8 cellular contexts compared by ENCODE assay signal in the genomic region with DNA sequence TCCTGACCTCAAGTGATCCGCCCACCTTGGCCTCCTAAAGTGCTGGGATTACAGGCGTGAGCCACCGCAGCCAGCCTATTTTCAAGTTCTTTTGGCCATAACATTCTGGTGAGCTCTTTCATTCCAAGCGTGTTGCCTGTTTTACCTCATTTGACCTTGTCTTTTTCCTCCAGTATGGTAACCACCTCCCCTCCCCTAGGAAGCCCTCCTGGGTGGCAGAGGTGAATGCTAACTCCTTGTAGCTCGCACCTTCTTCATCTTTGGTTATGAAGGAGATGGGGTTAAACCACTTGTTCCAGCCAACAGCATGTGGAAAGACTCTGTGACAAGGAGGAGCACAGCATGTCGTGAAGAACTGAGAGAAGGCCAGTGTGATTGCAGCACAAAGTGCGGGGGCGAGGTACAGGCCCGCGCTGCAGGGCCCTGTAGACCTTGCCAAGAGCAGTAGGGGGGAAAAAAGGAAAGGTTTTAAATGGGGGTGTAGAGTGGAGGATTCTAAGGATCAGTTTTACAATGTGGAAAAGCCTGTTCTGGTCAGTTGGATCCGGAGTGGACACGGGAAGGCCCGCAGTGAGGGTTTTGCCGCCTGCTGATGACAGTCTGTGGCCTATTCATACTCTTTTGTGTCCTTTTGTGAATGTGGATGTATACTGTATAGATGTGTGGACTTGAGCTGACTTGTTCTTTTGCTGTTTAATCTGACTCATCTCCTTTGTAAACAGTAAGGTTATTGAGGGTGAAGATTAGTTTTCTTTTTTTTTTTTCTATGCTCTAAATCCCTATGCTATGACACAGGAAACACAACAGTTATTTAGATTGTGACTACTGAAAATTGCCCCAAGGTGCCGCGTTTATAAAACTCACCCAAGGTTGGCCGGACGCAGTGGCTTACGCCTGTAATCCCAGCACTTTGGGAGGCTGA. TPM values are rescaled to one million over a fixed set of nuclear protein-coding genes. Genes with fewer than 3 reads are reported as not detected.
DNase-seq lines count a peak whose midpoint lies in the region; ATAC-seq and TF ChIP-seq lines count a peak whose summit lies in the region.

No MANE protein-coding gene starts in this region.

- no peaks in the 10 kb centered on the region for H3K36me3 Mint-ChIP-seq in natural killer cell

- peak overlapping the region; percentile 83 for H3K9ac ChIP-seq in adipocyte (ENCODE audit: low read length)

- CTCF ChIA-PET in HEK293T (lab: Yijun Ruan, JAX), result interaction anchor here (0.6 to 0.7 kb wide), 2 partner anchors 123 to 148 kb away, joined by 3 to 5 read pairs; no protein-coding TSS in a partner anchor

- H3K4me1 ChIP-seq in adipocyte (ENCODE audit: control insufficient read depth, insufficient read depth, low read length) (peaks cover 46% of the 10 kb centered on the region), suprapubic skin (peaks cover 31% of the 10 kb centered on the region)

- H3K9me3 ChIP-seq in adipocyte (ENCODE audit: control insufficient read depth, low read length), result no peaks in the 10 kb centered on the region
- no peaks in the 10 kb centered on the region for H3K9me3 ChIP-seq in suprapubic skin

- no peaks in the 10 kb centered on the region for H3K9me3 Mint-ChIP-seq in natural killer cell

- H3K27ac ChIP-seq in suprapubic skin, result peak overlapping the region; percentile 76

- no peaks in the 10 kb centered on the region for H3K4me1 Mint-ChIP-seq in natural killer cell

- no peak for TF ChIP-seq POLR2A in suprapubic skin (IDR thresholded peaks at IDR 0.05)

- H3K4me3 Mint-ChIP-seq in natural killer cell, result no peak overlapping the region

- 38% methylated on average over 19 of the region's 19 CpGs for WGBS in suprapubic skin

- ATAC-seq in natural killer cell, result no peak
- no peak for ATAC-seq in HG02588 (IDR thresholded peaks at IDR 0.05; ENCODE audit: unreplicated experiment)

- H3K27ac Mint-ChIP-seq in natural killer cell, result no peak overlapping the region

- H3K36me3 ChIP-seq in adipocyte (ENCODE audit: control insufficient read depth, insufficient read depth, low read length, severe bottlenecking), result no peaks in the 10 kb centered on the region
- peaks cover 10% of the 10 kb centered on the region for H3K36me3 ChIP-seq in suprapubic skin

- H3K27me3 ChIP-seq in adipocyte (replicated peaks; ENCODE audit: control insufficient read depth, insufficient read depth, low read length), result no peaks in the 10 kb centered on the region
- no peaks in the 10 kb centered on the region for H3K27me3 ChIP-seq in suprapubic skin

- POLR2A ChIA-PET in HEK293T (lab: Yijun Ruan, JAX), result interaction anchor here (1.1 to 1.9 kb wide), 3 partner anchors 9 to 33 kb away, joined by 4 to 8 read pairs (median 5); a partner anchor contains a TSS

- no peaks in the 10 kb centered on the region for H3K27me3 Mint-ChIP-seq in natural killer cell (ENCODE audit: low read depth in 2 of 2)

- TF ChIP-seq CTCF in suprapubic skin (IDR thresholded peaks at IDR 0.05) (no peak), natural killer cell (IDR thresholded peaks at IDR 0.05) (no peak)

- no peak for TF ChIP-seq EP300 in suprapubic skin (IDR thresholded peaks at IDR 0.05)

- no peak for DNase-seq in HEK293T (ENCODE audit: extremely low spot score)
- DNase-seq in adipocyte (ENCODE audit: low read depth), result peak; percentile 64
- peak; percentile 43 for DNase-seq in hepatic stellate cell (ENCODE audit: low spot score)
- no peak for DNase-seq in suprapubic skin (ENCODE audit: low spot score in 2 of 2)
- no peak for DNase-seq in iPS-NIHi7 (ENCODE audit: extremely low spot score)
- no peak for DNase-seq in natural killer cell
- DNase-seq in occipital lobe (lab: John Stamatoyannopoulos, UW), result no peak

- intact Hi-C loops in natural killer cell (cut with micrococcal nuclease), result no loop called here

- H3K4me3 ChIP-seq in adipocyte (ENCODE audit: low read length) (peak overlapping the region; percentile 45), suprapubic skin (no peak overlapping the region)

TF ChIP-seq in HEK293T, 16 proteins besides CTCF, POLR2A, EP300 and RAD21:
- TF ChIP-seq LEF1 (IDR thresholded peaks at IDR 0.05; ENCODE audit: borderline replicate concordance) (no peak), ZNF384 (IDR thresholded peaks at IDR 0.05) (0 out of 2 replicates have a peak, but pooled peaks have one; percentile 34), ELF4 (IDR thresholded peaks at IDR 0.05) (no peak)
- TF ChIP-seq, protein P1, sequence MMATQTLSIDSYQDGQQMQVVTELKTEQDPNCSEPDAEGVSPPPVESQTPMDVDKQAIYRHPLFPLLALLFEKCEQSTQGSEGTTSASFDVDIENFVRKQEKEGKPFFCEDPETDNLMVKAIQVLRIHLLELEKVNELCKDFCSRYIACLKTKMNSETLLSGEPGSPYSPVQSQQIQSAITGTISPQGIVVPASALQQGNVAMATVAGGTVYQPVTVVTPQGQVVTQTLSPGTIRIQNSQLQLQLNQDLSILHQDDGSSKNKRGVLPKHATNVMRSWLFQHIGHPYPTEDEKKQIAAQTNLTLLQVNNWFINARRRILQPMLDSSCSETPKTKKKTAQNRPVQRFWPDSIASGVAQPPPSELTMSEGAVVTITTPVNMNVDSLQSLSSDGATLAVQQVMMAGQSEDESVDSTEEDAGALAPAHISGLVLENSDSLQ (IDR thresholded peaks at IDR 0.05), result no peak
TF ChIP-seq in HEK293T: peak in this region for 1.

RNA-seq across cellular contexts. Expression of a gene that starts 7.5 kb away (rescaled TPM):
- total RNA-seq in suprapubic skin (10 to 100 TPM; 21.1 to 38.2 (median 30.3) TPM), natural killer cell (1 to 10 TPM; 4.5 to 7.8 (median 5.7) TPM), occipital lobe (95.8 TPM)

RNA-seq across cellular contexts. Expression of a gene that starts 33.1 kb away (rescaled TPM):
- 10 to 100 TPM; 60.9 to 85.3 (median 66.0) TPM for total RNA-seq in suprapubic skin
- total RNA-seq in natural killer cell, result 100 to 1,000 TPM; 126 to 134 (median 128) TPM
- 160 TPM for total RNA-seq in occipital lobe

RNA-seq across cellular contexts. Expression of a gene that starts 47.4 kb away (rescaled TPM):
- total RNA-seq in suprapubic skin (10 to 100 TPM; 34.1 to 93.1 (median 43.2) TPM), natural killer cell (1 to 10 TPM in 1 of 3 donors, under 1 TPM in 2; 0.75 to 1.5 (median 0.94) TPM), occipital lobe (4.8 TPM)

Comparison
In these comparisons a context has a peak if more than half of its experiments do, and no peak if none do; other contexts are left out.
1. DNase-seq: peak in adipocyte (single experiment) and hepatic stellate cell (single experiment); none in HEK293T (single experiment), suprapubic skin (0 of 2), iPS-NIHi7 (single experiment), natural killer cell (single experiment) and occipital lobe (single experiment).